14 cellular contexts compared by ENCODE assay signal in genomic region chr11:6695377-6695776, GRCh38. TPM values are rescaled to one million over a fixed set of nuclear protein-coding genes. Genes with fewer than 3 reads are reported as not detected.
DNase-seq lines count a peak whose midpoint lies in the region; ATAC-seq and TF ChIP-seq lines count a peak whose summit lies in the region.
"Had no signal": no experiment of that assay in that cellular context is flagged by ENCODE, and none has a peak within 500 bp of the region (broad histone marks: within the 10 kb centered on the region; RNA-seq: fewer than 3 reads in every experiment).

No MANE protein-coding gene starts in this region.

- peaks cover 32% of the 10 kb centered on the region for H3K4me1 Mint-ChIP-seq in activated T-cell treated with anti-CD3 and anti-CD28 coated beads, Interleukin-2, amount 50 U/mL, for 4 hours (ENCODE audit: low read depth)

- H3K4me3 ChIP-seq in cardiac fibroblast (replicated peaks in 1 of 2; ENCODE audit: low read depth in 2 of 2, low read length in 2 of 2) (no peak overlapping the region), thyroid gland (replicated peaks in 1 of 3) (no peak overlapping the region)

- WGBS in thyroid gland, 2 donors, result 53 to 73% methylated on average over 1 of the region's 1 CpG

- H3K36me3 ChIP-seq in thyroid gland, result no peaks in the 10 kb centered on the region

- H3K36me3 Mint-ChIP-seq in activated T-cell treated with anti-CD3 and anti-CD28 coated beads, Interleukin-2, amount 50 U/mL, for 4 hours (ENCODE audit: insufficient read depth), result peaks cover 12% of the 10 kb centered on the region

- peak overlapping the region; percentile 29 for H3K4me3 Mint-ChIP-seq in activated T-cell treated with anti-CD3 and anti-CD28 coated beads, Interleukin-2, amount 50 U/mL, for 4 hours
- H3K4me3 Mint-ChIP-seq: activated naive CD8-positive, alpha-beta T cell treated with anti-CD3 and anti-CD28 coated beads, Interleukin-2, amount 10 ng/mL, durations not matched to agents 7 days and 5 days had no signal

- no peak for TF ChIP-seq POLR2A in thyroid gland (IDR thresholded peaks at IDR 0.05)

- H3K27me3 ChIP-seq in thyroid gland, result no peaks in the 10 kb centered on the region

- no peaks in the 10 kb centered on the region for H3K27me3 Mint-ChIP-seq in activated T-cell treated with anti-CD3 and anti-CD28 coated beads, Interleukin-2, amount 50 U/mL, for 4 hours (ENCODE audit: low read depth)
- H3K27me3 Mint-ChIP-seq: activated naive CD8-positive, alpha-beta T cell treated with anti-CD3 and anti-CD28 coated beads, Interleukin-2, amount 10 ng/mL, durations not matched to agents 7 days and 5 days had no signal

- peaks cover 0 to 18% of the 10 kb centered on the region in 2 donors for H3K4me1 ChIP-seq in thyroid gland

- H3K9me3 Mint-ChIP-seq in activated T-cell treated with anti-CD3 and anti-CD28 coated beads, Interleukin-2, amount 50 U/mL, for 4 hours, result no peaks in the 10 kb centered on the region
- H3K9me3 Mint-ChIP-seq: activated naive CD8-positive, alpha-beta T cell treated with anti-CD3 and anti-CD28 coated beads, Interleukin-2, amount 10 ng/mL, durations not matched to agents 7 days and 5 days had no signal

- H3K9me3 ChIP-seq in thyroid gland, result no peaks in the 10 kb centered on the region

- DNase-seq in activated T-cell treated with anti-CD3 and anti-CD28 coated beads, Interleukin-2, amount 50 U/mL, for 4 hours, result no peak
- DNase-seq in activated T-cell treated with anti-CD3 and anti-CD28 coated beads for 4 hours (no peak), cardiac fibroblast (ENCODE audit: low read depth in 2 of 2) (peak; percentile 86 to 91), left lobe of liver (ENCODE audit: low spot score) (no peak), thyroid gland (no peak), NCI-H345 treated with DMSO at 0.1 percent for 48 hours (lab: John Stamatoyannopoulos, UW; ENCODE audit: unreplicated experiment) (no peak)
- DNase-seq: activated naive CD8-positive, alpha-beta T cell treated with anti-CD3 and anti-CD28 coated beads, Interleukin-2, amount 10 ng/mL, durations not matched to agents 7 days and 5 days; NCI-H510A treated with DMSO at 0.1 percent for 48 hours; retina; stimulated activated naive CD4-positive, alpha-beta T cell treated with Interleukin-2 at 50 U/mL for 16 hours; T-helper 2 cell had no signal

- ATAC-seq in activated T-cell treated with anti-CD3 and anti-CD28 coated beads, Interleukin-2, amount 50 U/mL, for 4 hours, result peak in 1 of 2 donors; percentile 35
- ATAC-seq in left lobe of liver (peak; percentile 66), GM19023 (IDR thresholded peaks at IDR 0.05; ENCODE audit: unreplicated experiment) (no peak), GM18868 (IDR thresholded peaks at IDR 0.05; ENCODE audit: unreplicated experiment) (no peak)
- ATAC-seq: HCT116 had no signal

- TF ChIP-seq CTCF in cardiac fibroblast (IDR thresholded peaks at IDR 0.05; ENCODE audit: low read depth, low read length) (no peak), thyroid gland (IDR thresholded peaks at IDR 0.05) (no peak)

- H3K27ac ChIP-seq in thyroid gland, result peak overlapping the region; percentile 36 to 66 (median 44)

- intact Hi-C loops in thyroid gland (cut with DNase I), result no loop called here

RNA-seq across cellular contexts. Expression of gene MRPL17, which starts 12.2 kb away (rescaled TPM):
- total RNA-seq in activated T-cell treated with anti-CD3 and anti-CD28 coated beads, Interleukin-2, amount 50 U/mL, for 4 hours, result 100 to 1,000 TPM; 149 to 162 (median 156) TPM
- 13.5 TPM for total RNA-seq in left lobe of liver
- total RNA-seq in thyroid gland, result 100 to 1,000 TPM in 2 of 4 donors, 10 to 100 TPM in 2; 37.8 to 579 (median 144) TPM

RNA-seq across cellular contexts. Expression of gene DCHS1, which starts 39.8 kb away (rescaled TPM):
- under 1 TPM; 0.28 to 0.40 (median 0.33) TPM for total RNA-seq in activated T-cell treated with anti-CD3 and anti-CD28 coated beads, Interleukin-2, amount 50 U/mL, for 4 hours
- total RNA-seq in left lobe of liver, result 2.5 TPM
- 10 to 100 TPM in 1 of 4 donors, 1 to 10 TPM in 3; 5.6 to 14.4 (median 9.6) TPM for total RNA-seq in thyroid gland

Comparison
In these comparisons a context has a peak if more than half of its experiments do, and no peak if none do; other contexts are left out.
1. DNase-seq: peak in cardiac fibroblast (2 of 2); none in activated T-cell treated with anti-CD3 and anti-CD28 coated beads, Interleukin-2, amount 50 U/mL, for 4 hours (single experiment), activated T-cell treated with anti-CD3 and anti-CD28 coated beads for 4 hours (single experiment), left lobe of liver (single experiment), thyroid gland (0 of 2) and NCI-H345 treated with DMSO at 0.1 percent for 48 hours (single experiment).